Comparison of ENCODE assay signal across 1 cellular context in the genomic region with DNA sequence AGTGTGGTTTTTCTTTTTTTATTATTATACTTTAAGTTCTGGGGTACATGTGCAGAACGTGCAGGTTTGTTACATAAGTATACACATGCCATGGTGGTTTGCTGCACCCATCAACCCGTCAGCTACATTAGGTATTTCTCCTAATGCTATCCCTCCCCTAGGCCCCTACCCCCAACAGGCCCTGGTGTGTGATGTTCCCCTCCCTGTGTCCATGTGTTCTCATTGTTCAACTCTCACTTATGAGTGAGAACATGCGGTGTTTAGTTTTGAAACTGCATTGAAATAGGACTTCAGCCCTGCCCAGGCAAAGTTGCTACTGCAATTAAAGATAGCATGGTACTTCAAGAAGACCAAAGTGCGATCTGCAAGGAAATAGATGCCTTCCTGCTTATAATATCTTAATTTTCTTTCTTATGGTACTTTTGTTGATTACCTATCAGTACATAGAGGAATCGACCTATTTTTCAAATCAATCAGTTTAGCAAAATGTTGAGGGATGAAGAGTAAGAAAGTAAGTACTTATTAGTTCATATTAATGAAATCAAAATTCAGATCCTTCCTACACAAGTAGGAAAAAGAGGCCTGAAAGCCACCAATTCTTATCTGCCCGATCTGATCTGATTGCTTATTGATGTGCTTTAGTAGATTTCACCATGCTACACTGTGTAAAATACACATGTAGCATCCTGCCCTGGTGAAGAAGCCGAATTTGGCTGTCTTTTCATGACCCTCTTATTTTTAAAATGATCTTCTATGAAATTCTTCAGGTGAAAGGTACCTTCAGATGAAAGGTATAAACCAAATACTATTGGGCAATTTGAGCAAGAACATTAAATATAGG.
TF ChIP-seq lines count a peak whose summit lies in the region.

No MANE protein-coding gene starts in this region.

TF ChIP-seq in endothelial cell of umbilical vein, 7 proteins besides CTCF, POLR2A, EP300 and RAD21:
- TF ChIP-seq GATA2 (IDR thresholded peaks at IDR 0.05; ENCODE audit: insufficient read depth, insufficient read length, low read depth, low read length) = peak; percentile 36
- TF ChIP-seq POLR2AphosphoS5 (IDR thresholded peaks at IDR 0.05; ENCODE audit: insufficient read depth, low read depth, low read length) = no peak
TF ChIP-seq in endothelial cell of umbilical vein: peak in this region for 1.
